ENCODE assay signal across 1 cellular context in genomic region chr14:102057480-102058114, GRCh38.
TF ChIP-seq lines count a peak whose summit lies in the region.

No MANE protein-coding gene starts in this region.

TF ChIP-seq in HepG2, 621 proteins besides CTCF, POLR2A, EP300 and RAD21:
- TF ChIP-seq CHCHD3 (CRISPR knock-in tag; IDR thresholded peaks at IDR 0.05) (0 out of 2 replicates have a peak, but pooled peaks have one; percentile 0), ZEB1 (IDR thresholded peaks at IDR 0.05; ENCODE audit: insufficient replicate concordance, low read depth) (no peak), XBP1 (CRISPR knock-in tag; IDR thresholded peaks at IDR 0.05) (no peak), ZNF280D (CRISPR knock-in tag; IDR thresholded peaks at IDR 0.05) (no peak), ATF3 (CRISPR knock-in tag; IDR thresholded peaks at IDR 0.05) (no peak), ZNF687 (CRISPR knock-in tag; IDR thresholded peaks at IDR 0.05) (peak; percentile 24; the same call in 1 of the 2 replicates), FOXK1 (CRISPR knock-in tag; IDR thresholded peaks at IDR 0.05; ENCODE audit: borderline replicate concordance, low read depth) (no peak), MTF1 (CRISPR knock-in tag; IDR thresholded peaks at IDR 0.05) (no peak), ZNF414 (CRISPR knock-in tag; IDR thresholded peaks at IDR 0.05) (no peak), TBX3 (IDR thresholded peaks at IDR 0.05; ENCODE audit: borderline replicate concordance) (peak; percentile 55; the same call in 1 of the 2 replicates), KLF12 (CRISPR knock-in tag; IDR thresholded peaks at IDR 0.05; ENCODE audit: borderline replicate concordance) (no peak), TOE1 (CRISPR knock-in tag; IDR thresholded peaks at IDR 0.05) (no peak), NCOR1 (IDR thresholded peaks at IDR 0.05; ENCODE audit: borderline replicate concordance, low read length) (no peak)
- TF ChIP-seq, protein P1, sequence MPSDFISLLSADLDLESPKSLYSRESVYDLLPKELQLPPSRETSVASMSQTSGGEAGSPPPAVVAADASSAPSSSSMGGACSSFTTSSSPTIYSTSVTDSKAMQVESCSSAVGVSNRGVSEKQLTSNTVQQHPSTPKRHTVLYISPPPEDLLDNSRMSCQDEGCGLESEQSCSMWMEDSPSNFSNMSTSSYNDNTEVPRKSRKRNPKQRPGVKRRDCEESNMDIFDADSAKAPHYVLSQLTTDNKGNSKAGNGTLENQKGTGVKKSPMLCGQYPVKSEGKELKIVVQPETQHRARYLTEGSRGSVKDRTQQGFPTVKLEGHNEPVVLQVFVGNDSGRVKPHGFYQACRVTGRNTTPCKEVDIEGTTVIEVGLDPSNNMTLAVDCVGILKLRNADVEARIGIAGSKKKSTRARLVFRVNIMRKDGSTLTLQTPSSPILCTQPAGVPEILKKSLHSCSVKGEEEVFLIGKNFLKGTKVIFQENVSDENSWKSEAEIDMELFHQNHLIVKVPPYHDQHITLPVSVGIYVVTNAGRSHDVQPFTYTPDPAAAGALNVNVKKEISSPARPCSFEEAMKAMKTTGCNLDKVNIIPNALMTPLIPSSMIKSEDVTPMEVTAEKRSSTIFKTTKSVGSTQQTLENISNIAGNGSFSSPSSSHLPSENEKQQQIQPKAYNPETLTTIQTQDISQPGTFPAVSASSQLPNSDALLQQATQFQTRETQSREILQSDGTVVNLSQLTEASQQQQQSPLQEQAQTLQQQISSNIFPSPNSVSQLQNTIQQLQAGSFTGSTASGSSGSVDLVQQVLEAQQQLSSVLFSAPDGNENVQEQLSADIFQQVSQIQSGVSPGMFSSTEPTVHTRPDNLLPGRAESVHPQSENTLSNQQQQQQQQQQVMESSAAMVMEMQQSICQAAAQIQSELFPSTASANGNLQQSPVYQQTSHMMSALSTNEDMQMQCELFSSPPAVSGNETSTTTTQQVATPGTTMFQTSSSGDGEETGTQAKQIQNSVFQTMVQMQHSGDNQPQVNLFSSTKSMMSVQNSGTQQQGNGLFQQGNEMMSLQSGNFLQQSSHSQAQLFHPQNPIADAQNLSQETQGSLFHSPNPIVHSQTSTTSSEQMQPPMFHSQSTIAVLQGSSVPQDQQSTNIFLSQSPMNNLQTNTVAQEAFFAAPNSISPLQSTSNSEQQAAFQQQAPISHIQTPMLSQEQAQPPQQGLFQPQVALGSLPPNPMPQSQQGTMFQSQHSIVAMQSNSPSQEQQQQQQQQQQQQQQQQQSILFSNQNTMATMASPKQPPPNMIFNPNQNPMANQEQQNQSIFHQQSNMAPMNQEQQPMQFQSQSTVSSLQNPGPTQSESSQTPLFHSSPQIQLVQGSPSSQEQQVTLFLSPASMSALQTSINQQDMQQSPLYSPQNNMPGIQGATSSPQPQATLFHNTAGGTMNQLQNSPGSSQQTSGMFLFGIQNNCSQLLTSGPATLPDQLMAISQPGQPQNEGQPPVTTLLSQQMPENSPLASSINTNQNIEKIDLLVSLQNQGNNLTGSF (CRISPR knock-in tag; IDR thresholded peaks at IDR 0.05): no peak
